1 cellular context compared by ENCODE assay signal in genomic region chr4:25312496-25313193, GRCh38.
TF ChIP-seq lines count a peak whose summit lies in the region.

Gene ZCCHC4, plus strand, starts transcription at chr4:25312774. Its CDS starts 36 bp downstream, at chr4:25312810.

TF ChIP-seq in K562, 482 proteins besides CTCF, POLR2A, EP300 and RAD21 (continued from another document and continues in another):
- TF ChIP-seq, protein P1, sequence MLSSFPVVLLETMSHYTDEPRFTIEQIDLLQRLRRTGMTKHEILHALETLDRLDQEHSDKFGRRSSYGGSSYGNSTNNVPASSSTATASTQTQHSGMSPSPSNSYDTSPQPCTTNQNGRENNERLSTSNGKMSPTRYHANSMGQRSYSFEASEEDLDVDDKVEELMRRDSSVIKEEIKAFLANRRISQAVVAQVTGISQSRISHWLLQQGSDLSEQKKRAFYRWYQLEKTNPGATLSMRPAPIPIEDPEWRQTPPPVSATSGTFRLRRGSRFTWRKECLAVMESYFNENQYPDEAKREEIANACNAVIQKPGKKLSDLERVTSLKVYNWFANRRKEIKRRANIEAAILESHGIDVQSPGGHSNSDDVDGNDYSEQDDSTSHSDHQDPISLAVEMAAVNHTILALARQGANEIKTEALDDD (IDR thresholded peaks at IDR 0.05) = no peak
- TF ChIP-seq ELF2 (CRISPR knock-in tag; IDR thresholded peaks at IDR 0.05) (no peak), DIDO1 (tag; IDR thresholded peaks at IDR 0.05; ENCODE audit: low read depth) (peak; percentile 89), HDAC6 (IDR thresholded peaks at IDR 0.05; ENCODE audit: low read depth, low read length) (no peak), ZNF12 (CRISPR knock-in tag; IDR thresholded peaks at IDR 0.05) (no peak), PRMT5 (CRISPR knock-in tag; IDR thresholded peaks at IDR 0.05) (no peak), TOE1 (IDR thresholded peaks at IDR 0.05; ENCODE audit: borderline replicate concordance) (peak; percentile 75; the same call in 1 of the 2 replicates), TOE1 (CRISPR knock-in tag; IDR thresholded peaks at IDR 0.05; ENCODE audit: borderline replicate concordance, low read depth) (no peak), HEY1 (CRISPR knock-in tag; IDR thresholded peaks at IDR 0.05; ENCODE audit: borderline replicate concordance) (no peak), EGR1 (conservative IDR thresholded peaks at IDR 0.05) (peak; percentile 73), BHLHE40 (IDR thresholded peaks at IDR 0.05; ENCODE audit: low read length) (peak; percentile 66; the same call in 1 of the 2 replicates), ATF2 (CRISPR knock-in tag; IDR thresholded peaks at IDR 0.05) (no peak), NCOA4 (IDR thresholded peaks at IDR 0.05; ENCODE audit: partially characterized antibody) (no peak), ZNF239 (CRISPR knock-in tag; IDR thresholded peaks at IDR 0.05) (peak; percentile 49; the same call in 1 of the 2 replicates), ZNF282 (CRISPR knock-in tag; IDR thresholded peaks at IDR 0.05) (0 out of 2 replicates have a peak, but pooled peaks have one; percentile 34), SAFB (IDR thresholded peaks at IDR 0.05; ENCODE audit: borderline replicate concordance, low read depth, low read length) (no peak), MLX (CRISPR knock-in tag; conservative IDR thresholded peaks at IDR 0.05) (no peak), ZNF384 (IDR thresholded peaks at IDR 0.05; ENCODE audit: low read depth, low read length) (peak; percentile 39; the same call in 1 of the 2 replicates), ELK3 (CRISPR knock-in tag; IDR thresholded peaks at IDR 0.05) (no peak), NFE2 (IDR thresholded peaks at IDR 0.05; ENCODE audit: low read depth) (no peak), HMGXB4 (CRISPR knock-in tag; IDR thresholded peaks at IDR 0.05) (peak; percentile 65; the same call in 1 of the 2 replicates), OTX1 (CRISPR knock-in tag; IDR thresholded peaks at IDR 0.05) (no peak), ZNF311 (CRISPR knock-in tag; IDR thresholded peaks at IDR 0.05) (no peak), POLR2AphosphoS5 (IDR thresholded peaks at IDR 0.05; ENCODE audit: control insufficient read depth, insufficient read depth, low read depth, low read length) (peak; percentile 91), BCLAF1 (IDR thresholded peaks at IDR 0.05; ENCODE audit: borderline replicate concordance in 1 of 2, control insufficient read depth in 1 of 2, low read depth in 2 of 2, low read length in 1 of 2) (peak in 1 of 2 experiments; percentile 86; a peak in 2 of 4 replicates)
- TF ChIP-seq, protein P2, sequence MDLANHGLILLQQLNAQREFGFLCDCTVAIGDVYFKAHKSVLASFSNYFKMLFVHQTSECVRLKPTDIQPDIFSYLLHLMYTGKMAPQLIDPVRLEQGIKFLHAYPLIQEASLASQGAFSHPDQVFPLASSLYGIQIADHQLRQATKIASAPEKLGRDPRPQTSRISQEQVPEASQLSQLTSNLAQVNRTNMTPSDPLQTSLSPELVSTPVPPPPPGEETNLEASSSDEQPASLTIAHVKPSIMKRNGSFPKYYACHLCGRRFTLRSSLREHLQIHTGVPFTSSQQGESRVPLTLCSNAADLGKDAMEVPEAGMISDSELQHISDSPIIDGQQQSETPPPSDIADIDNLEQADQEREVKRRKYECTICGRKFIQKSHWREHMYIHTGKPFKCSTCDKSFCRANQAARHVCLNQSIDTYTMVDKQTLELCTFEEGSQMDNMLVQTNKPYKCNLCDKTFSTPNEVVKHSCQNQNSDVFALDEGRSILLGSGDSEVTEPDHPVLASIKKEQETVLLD (IDR thresholded peaks at IDR 0.05) = no peak
- TF ChIP-seq, protein P3, sequence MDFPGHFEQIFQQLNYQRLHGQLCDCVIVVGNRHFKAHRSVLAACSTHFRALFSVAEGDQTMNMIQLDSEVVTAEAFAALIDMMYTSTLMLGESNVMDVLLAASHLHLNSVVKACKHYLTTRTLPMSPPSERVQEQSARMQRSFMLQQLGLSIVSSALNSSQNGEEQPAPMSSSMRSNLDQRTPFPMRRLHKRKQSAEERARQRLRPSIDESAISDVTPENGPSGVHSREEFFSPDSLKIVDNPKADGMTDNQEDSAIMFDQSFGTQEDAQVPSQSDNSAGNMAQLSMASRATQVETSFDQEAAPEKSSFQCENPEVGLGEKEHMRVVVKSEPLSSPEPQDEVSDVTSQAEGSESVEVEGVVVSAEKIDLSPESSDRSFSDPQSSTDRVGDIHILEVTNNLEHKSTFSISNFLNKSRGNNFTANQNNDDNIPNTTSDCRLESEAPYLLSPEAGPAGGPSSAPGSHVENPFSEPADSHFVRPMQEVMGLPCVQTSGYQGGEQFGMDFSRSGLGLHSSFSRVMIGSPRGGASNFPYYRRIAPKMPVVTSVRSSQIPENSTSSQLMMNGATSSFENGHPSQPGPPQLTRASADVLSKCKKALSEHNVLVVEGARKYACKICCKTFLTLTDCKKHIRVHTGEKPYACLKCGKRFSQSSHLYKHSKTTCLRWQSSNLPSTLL (IDR thresholded peaks at IDR 0.05) = no peak
- TF ChIP-seq, protein P4, sequence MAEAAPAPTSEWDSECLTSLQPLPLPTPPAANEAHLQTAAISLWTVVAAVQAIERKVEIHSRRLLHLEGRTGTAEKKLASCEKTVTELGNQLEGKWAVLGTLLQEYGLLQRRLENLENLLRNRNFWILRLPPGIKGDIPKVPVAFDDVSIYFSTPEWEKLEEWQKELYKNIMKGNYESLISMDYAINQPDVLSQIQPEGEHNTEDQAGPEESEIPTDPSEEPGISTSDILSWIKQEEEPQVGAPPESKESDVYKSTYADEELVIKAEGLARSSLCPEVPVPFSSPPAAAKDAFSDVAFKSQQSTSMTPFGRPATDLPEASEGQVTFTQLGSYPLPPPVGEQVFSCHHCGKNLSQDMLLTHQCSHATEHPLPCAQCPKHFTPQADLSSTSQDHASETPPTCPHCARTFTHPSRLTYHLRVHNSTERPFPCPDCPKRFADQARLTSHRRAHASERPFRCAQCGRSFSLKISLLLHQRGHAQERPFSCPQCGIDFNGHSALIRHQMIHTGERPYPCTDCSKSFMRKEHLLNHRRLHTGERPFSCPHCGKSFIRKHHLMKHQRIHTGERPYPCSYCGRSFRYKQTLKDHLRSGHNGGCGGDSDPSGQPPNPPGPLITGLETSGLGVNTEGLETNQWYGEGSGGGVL (CRISPR knock-in tag; IDR thresholded peaks at IDR 0.05) = no peak
- TF ChIP-seq, protein P5, sequence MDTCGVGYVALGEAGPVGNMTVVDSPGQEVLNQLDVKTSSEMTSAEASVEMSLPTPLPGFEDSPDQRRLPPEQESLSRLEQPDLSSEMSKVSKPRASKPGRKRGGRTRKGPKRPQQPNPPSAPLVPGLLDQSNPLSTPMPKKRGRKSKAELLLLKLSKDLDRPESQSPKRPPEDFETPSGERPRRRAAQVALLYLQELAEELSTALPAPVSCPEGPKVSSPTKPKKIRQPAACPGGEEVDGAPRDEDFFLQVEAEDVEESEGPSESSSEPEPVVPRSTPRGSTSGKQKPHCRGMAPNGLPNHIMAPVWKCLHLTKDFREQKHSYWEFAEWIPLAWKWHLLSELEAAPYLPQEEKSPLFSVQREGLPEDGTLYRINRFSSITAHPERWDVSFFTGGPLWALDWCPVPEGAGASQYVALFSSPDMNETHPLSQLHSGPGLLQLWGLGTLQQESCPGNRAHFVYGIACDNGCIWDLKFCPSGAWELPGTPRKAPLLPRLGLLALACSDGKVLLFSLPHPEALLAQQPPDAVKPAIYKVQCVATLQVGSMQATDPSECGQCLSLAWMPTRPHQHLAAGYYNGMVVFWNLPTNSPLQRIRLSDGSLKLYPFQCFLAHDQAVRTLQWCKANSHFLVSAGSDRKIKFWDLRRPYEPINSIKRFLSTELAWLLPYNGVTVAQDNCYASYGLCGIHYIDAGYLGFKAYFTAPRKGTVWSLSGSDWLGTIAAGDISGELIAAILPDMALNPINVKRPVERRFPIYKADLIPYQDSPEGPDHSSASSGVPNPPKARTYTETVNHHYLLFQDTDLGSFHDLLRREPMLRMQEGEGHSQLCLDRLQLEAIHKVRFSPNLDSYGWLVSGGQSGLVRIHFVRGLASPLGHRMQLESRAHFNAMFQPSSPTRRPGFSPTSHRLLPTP (IDR thresholded peaks at IDR 0.05; ENCODE audit: borderline replicate concordance, extremely low read depth, insufficient read length) = no peak
- TF ChIP-seq, protein P6, sequence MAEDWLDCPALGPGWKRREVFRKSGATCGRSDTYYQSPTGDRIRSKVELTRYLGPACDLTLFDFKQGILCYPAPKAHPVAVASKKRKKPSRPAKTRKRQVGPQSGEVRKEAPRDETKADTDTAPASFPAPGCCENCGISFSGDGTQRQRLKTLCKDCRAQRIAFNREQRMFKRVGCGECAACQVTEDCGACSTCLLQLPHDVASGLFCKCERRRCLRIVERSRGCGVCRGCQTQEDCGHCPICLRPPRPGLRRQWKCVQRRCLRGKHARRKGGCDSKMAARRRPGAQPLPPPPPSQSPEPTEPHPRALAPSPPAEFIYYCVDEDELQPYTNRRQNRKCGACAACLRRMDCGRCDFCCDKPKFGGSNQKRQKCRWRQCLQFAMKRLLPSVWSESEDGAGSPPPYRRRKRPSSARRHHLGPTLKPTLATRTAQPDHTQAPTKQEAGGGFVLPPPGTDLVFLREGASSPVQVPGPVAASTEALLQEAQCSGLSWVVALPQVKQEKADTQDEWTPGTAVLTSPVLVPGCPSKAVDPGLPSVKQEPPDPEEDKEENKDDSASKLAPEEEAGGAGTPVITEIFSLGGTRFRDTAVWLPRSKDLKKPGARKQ (CRISPR knock-in tag; IDR thresholded peaks at IDR 0.05) = no peak
